In the genomic region with DNA sequence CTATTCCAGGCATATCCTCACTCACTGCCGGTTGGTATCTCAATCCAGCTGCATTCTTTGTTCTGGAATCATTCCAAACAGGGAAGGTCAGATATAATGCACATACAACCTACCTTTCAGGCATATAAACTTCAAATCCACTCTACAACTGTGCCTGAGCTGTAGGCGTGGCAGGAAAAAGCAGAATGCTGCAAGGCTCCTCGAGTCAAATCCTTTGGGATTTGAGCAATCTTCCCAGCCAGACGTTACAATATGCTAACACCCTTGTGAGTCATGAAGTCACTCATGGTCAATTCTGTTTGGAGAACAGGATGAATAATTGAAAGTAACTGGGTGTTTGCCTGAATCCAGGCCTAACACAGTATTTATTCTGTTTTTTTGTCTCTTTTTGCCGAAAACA, we compare ENCODE assay signal across 8 cellular contexts.
DNase-seq lines count a peak whose midpoint lies in the region; ATAC-seq, FAIRE-seq and TF ChIP-seq lines count a peak whose summit lies in the region.

No MANE protein-coding gene starts in this region.

- TF ChIP-seq POLR2A in HepG2 (IDR thresholded peaks at IDR 0.05; ENCODE audit: insufficient read depth in 1 of 2, low read depth in 2 of 2, low read length in 2 of 2), result no peak

- TF ChIP-seq EP300 in HepG2 (IDR thresholded peaks at IDR 0.05; ENCODE audit: low read depth in 2 of 2, low read length in 2 of 2) (no peak), HepG2 (CRISPR knock-in tag; IDR thresholded peaks at IDR 0.05; ENCODE audit: borderline replicate concordance) (no peak)

- H3K4me3 ChIP-seq in BLaER1 treated with 17β-estradiol and CSF1 and Interleukin-3, amounts not matched to agents 10 nM and 100 nM, result no peak overlapping the region
- no peak overlapping the region for H3K4me3 ChIP-seq in pancreas
- H3K4me3 ChIP-seq in HepG2 (replicated peaks in 1 of 3; ENCODE audit: insufficient read depth in 1 of 3, low read depth in 2 of 3, low read length in 3 of 3), result no peak overlapping the region

- no peak for TF ChIP-seq CTCF in pancreas (IDR thresholded peaks at IDR 0.05)
- TF ChIP-seq CTCF in HepG2 (CRISPR knock-in tag; IDR thresholded peaks at IDR 0.05), result no peak
- no peak for TF ChIP-seq CTCF in GM10266 (IDR thresholded peaks at IDR 0.05; ENCODE audit: control insufficient read depth, insufficient read depth, low read depth, missing control alignments)

- intact Hi-C loops in pancreas (cut with DNase I), result no loop called here
- intact Hi-C loops in HepG2 (cut with micrococcal nuclease; ENCODE audit: unreplicated experiment), result no loop called here

- no peak overlapping the region for H3K9ac ChIP-seq in BLaER1 treated with 17β-estradiol and CSF1 and Interleukin-3, amounts not matched to agents 10 nM and 100 nM
- H3K9ac ChIP-seq in HepG2 (ENCODE audit: insufficient read depth, low read depth, low read length), result no peak overlapping the region

- H3K9me3 ChIP-seq in BLaER1 treated with 17β-estradiol and CSF1 and Interleukin-3, amounts not matched to agents 10 nM and 100 nM (replicated peaks in 1 of 11), result peaks cover 6 to 28% (median 12%) of the 10 kb centered on the region in 11 experiments; a peak in 16 of 22 replicates
- H3K9me3 ChIP-seq in pancreas, result no peaks in the 10 kb centered on the region
- no peaks in the 10 kb centered on the region for H3K9me3 ChIP-seq in HepG2 (ENCODE audit: low read length)

- H3K79me2 ChIP-seq in HepG2 (ENCODE audit: insufficient read depth, low read length), result no peaks in the 10 kb centered on the region

- no TSS peak for BruUV-seq in HepG2 (replicated peaks; lab: Mats Ljungman, UMichigan)

- H3K27ac ChIP-seq in BLaER1 treated with 17β-estradiol and CSF1 and Interleukin-3, amounts not matched to agents 10 nM and 100 nM, result peak overlapping the region in 6 of 11 experiments; percentile 20 to 68 (median 48); a peak in 11 of 22 replicates
- H3K27ac ChIP-seq in epithelial cell of prostate, result peak overlapping the region; percentile 13
- no peak overlapping the region for H3K27ac ChIP-seq in pancreas
- no peak overlapping the region for H3K27ac ChIP-seq in HepG2 (ENCODE audit: extremely low read length, insufficient read depth, low read length)

- no peak overlapping the region for H2AFZ ChIP-seq in HepG2 (ENCODE audit: low read length)

- POLR2A ChIA-PET in HepG2 (lab: Yijun Ruan, JAX), result no interaction called here

- WGBS in pancreas, 2 donors, result 41 to 45% methylated on average over 5 of the region's 5 CpGs
- WGBS in HepG2 (ENCODE audit: low lambda C conversion rate), result 15% methylated on average over 5 of the region's 5 CpGs

- CTCF ChIA-PET in HepG2 (lab: Yijun Ruan, JAX; ENCODE audit: low intra/inter-chr PET ratio, low total read pairs), result no interaction called here

- H3K4me2 ChIP-seq in BLaER1 treated with 17β-estradiol and CSF1 and Interleukin-3, amounts not matched to agents 10 nM and 100 nM, result peak overlapping the region in 10 of 11 experiments; percentile 7 to 86 (median 76); a peak in 19 of 22 replicates
- H3K4me2 ChIP-seq in HepG2 (ENCODE audit: low read depth, low read length), result no peak overlapping the region

- DNase-seq in NCI-H69 (lab: John Stamatoyannopoulos, UW), result peak; percentile 94
- peak; percentile 18 for DNase-seq in epithelial cell of prostate (ENCODE audit: low read depth, low spot score)
- no peak for DNase-seq in pancreas
- no peak for DNase-seq in HepG2 (ENCODE audit: low spot score)
- no peak for DNase-seq in GM10266 (ENCODE audit: extremely low spot score)
- no peak for DNase-seq in NCI-H2196 (lab: John Stamatoyannopoulos, UW; ENCODE audit: unreplicated experiment)
- DNase-seq in NCI-H1105 treated with DMSO at 0.1 percent for 48 hours (lab: John Stamatoyannopoulos, UW), result no peak

- TF ChIP-seq RAD21 in HepG2 (CRISPR knock-in tag; IDR thresholded peaks at IDR 0.05), result no peak

- peaks cover 0 to 23% (median 0%) of the 10 kb centered on the region in 11 experiments; a peak in 4 of 22 replicates for H3K27me3 ChIP-seq in BLaER1 treated with 17β-estradiol and CSF1 and Interleukin-3, amounts not matched to agents 10 nM and 100 nM
- H3K27me3 ChIP-seq in pancreas (no peaks in the 10 kb centered on the region), HepG2 (ENCODE audit: control insufficient read depth in 1 of 2, insufficient read depth in 2 of 2, low read length in 2 of 2) (peaks cover 2 to 16% of the 10 kb centered on the region in 2 experiments; a peak in 2 of 5 replicates)

- in situ Hi-C loops in HepG2 (cut with HindIII; ENCODE audit: extremely low pct_ligation_motif_present, low pct_unique_long_range_greater_than_20kb), result no loop called here

- H4K20me1 ChIP-seq in BLaER1 treated with 17β-estradiol and CSF1 and Interleukin-3, amounts not matched to agents 10 nM and 100 nM, result no peaks in the 10 kb centered on the region
- no peaks in the 10 kb centered on the region for H4K20me1 ChIP-seq in HepG2 (ENCODE audit: insufficient read depth, low read length)

- FAIRE-seq in pancreas (lab: Jason Lieb, UNC), result no peak
- FAIRE-seq in HepG2 (lab: Jason Lieb, UNC), result no peak

- no peaks in the 10 kb centered on the region for H3K36me3 ChIP-seq in BLaER1 treated with 17β-estradiol and CSF1 and Interleukin-3, amounts not matched to agents 10 nM and 100 nM
- no peaks in the 10 kb centered on the region for H3K36me3 ChIP-seq in pancreas
- H3K36me3 ChIP-seq in HepG2 (replicated peaks in 1 of 2; ENCODE audit: control insufficient read depth in 1 of 2, insufficient read depth in 2 of 2, low read length in 2 of 2), result no peaks in the 10 kb centered on the region

- ATAC-seq in pancreas (peak in 3 of 4 donors; percentile 56 to 72 (median 66)), HepG2 (no peak)

- H3K4me1 ChIP-seq in BLaER1 treated with 17β-estradiol and CSF1 and Interleukin-3, amounts not matched to agents 10 nM and 100 nM, result peaks cover 24 to 63% (median 56%) of the 10 kb centered on the region in 10 experiments
- H3K4me1 ChIP-seq in pancreas, result no peaks in the 10 kb centered on the region
- H3K4me1 ChIP-seq in HepG2 (ENCODE audit: insufficient read depth, low read length), result no peaks in the 10 kb centered on the region

TF ChIP-seq in HepG2, 621 proteins besides CTCF, POLR2A, EP300 and RAD21 (continues in another document):
- TF ChIP-seq RBM22 (optimal IDR thresholded peaks at IDR 0.05; ENCODE audit: low read length), result no peak
- TF ChIP-seq, protein P1, sequence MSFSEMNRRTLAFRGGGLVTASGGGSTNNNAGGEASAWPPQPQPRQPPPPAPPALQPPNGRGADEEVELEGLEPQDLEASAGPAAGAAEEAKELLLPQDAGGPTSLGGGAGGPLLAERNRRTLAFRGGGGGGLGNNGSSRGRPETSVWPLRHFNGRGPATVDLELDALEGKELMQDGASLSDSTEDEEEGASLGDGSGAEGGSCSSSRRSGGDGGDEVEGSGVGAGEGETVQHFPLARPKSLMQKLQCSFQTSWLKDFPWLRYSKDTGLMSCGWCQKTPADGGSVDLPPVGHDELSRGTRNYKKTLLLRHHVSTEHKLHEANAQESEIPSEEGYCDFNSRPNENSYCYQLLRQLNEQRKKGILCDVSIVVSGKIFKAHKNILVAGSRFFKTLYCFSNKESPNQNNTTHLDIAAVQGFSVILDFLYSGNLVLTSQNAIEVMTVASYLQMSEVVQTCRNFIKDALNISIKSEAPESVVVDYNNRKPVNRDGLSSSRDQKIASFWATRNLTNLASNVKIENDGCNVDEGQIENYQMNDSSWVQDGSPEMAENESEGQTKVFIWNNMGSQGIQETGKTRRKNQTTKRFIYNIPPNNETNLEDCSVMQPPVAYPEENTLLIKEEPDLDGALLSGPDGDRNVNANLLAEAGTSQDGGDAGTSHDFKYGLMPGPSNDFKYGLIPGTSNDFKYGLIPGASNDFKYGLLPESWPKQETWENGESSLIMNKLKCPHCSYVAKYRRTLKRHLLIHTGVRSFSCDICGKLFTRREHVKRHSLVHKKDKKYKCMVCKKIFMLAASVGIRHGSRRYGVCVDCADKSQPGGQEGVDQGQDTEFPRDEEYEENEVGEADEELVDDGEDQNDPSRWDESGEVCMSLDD (CRISPR knock-in tag; IDR thresholded peaks at IDR 0.05; ENCODE audit: borderline replicate concordance), result no peak
- TF ChIP-seq, protein P2, sequence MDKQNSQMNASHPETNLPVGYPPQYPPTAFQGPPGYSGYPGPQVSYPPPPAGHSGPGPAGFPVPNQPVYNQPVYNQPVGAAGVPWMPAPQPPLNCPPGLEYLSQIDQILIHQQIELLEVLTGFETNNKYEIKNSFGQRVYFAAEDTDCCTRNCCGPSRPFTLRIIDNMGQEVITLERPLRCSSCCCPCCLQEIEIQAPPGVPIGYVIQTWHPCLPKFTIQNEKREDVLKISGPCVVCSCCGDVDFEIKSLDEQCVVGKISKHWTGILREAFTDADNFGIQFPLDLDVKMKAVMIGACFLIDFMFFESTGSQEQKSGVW (CRISPR knock-in tag; IDR thresholded peaks at IDR 0.05; ENCODE audit: borderline replicate concordance), result no peak
- TF ChIP-seq TOPORS (CRISPR knock-in tag; IDR thresholded peaks at IDR 0.05), result no peak
- no peak for TF ChIP-seq DRAP1 (CRISPR knock-in tag; IDR thresholded peaks at IDR 0.05)
- no peak for TF ChIP-seq XBP1 (CRISPR knock-in tag; IDR thresholded peaks at IDR 0.05)
- no peak for TF ChIP-seq ZNF768 (CRISPR knock-in tag; IDR thresholded peaks at IDR 0.05)
- TF ChIP-seq ZBTB20 (CRISPR knock-in tag; IDR thresholded peaks at IDR 0.05; ENCODE audit: borderline replicate concordance, low read depth), result no peak
- TF ChIP-seq FOXK1 (CRISPR knock-in tag; IDR thresholded peaks at IDR 0.05; ENCODE audit: borderline replicate concordance, low read depth), result no peak
- TF ChIP-seq ZKSCAN1 (IDR thresholded peaks at IDR 0.05; ENCODE audit: low read length), result no peak
- no peak for TF ChIP-seq RCOR2 (CRISPR knock-in tag; IDR thresholded peaks at IDR 0.05)
- no peak for TF ChIP-seq SNAPC2 (CRISPR knock-in tag; IDR thresholded peaks at IDR 0.05)
- no peak for TF ChIP-seq MEIS2 (CRISPR knock-in tag; IDR thresholded peaks at IDR 0.05)
- TF ChIP-seq ATF7 (IDR thresholded peaks at IDR 0.05), result no peak
- TF ChIP-seq ATF7 (CRISPR knock-in tag; IDR thresholded peaks at IDR 0.05), result no peak

Comparison
In these comparisons a context has a peak if more than half of its experiments do, and no peak if none do; other contexts are left out.
1. H3K27ac ChIP-seq: peak in BLaER1 treated with 17β-estradiol and CSF1 and Interleukin-3, amounts not matched to agents 10 nM and 100 nM (6 of 11) and epithelial cell of prostate (single experiment); none in pancreas (0 of 4) and HepG2 (single experiment).
2. DNase-seq: peak in NCI-H69 (single experiment) and epithelial cell of prostate (single experiment); none in pancreas (0 of 6), HepG2 (single experiment), GM10266 (single experiment), NCI-H2196 (single experiment) and NCI-H1105 treated with DMSO at 0.1 percent for 48 hours (single experiment).